Comparison of ENCODE assay signal across 12 cellular contexts in genomic region chr6:15473741-15474161, GRCh38.
DNase-seq lines count a peak whose midpoint lies in the region; ATAC-seq and TF ChIP-seq lines count a peak whose summit lies in the region.
"Had no signal": no experiment of that assay in that cellular context is flagged by ENCODE, and none has a peak within 500 bp of the region (broad histone marks: within the 10 kb centered on the region; RNA-seq: fewer than 3 reads in every experiment).

No MANE protein-coding gene starts in this region.

- no peak for TF ChIP-seq CTCF in left lung (IDR thresholded peaks at IDR 0.05)
- peak in 1 of 6 experiments; percentile 15 for TF ChIP-seq CTCF in upper lobe of left lung (IDR thresholded peaks at IDR 0.05)
- no peak for TF ChIP-seq CTCF in tibial artery (IDR thresholded peaks at IDR 0.05)
- TF ChIP-seq CTCF in smooth muscle cell (IDR thresholded peaks at IDR 0.05; ENCODE audit: borderline replicate concordance, insufficient read depth, poor library complexity, severe bottlenecking): no peak

- H3K27ac ChIP-seq in left lung (peak overlapping the region in 1 of 2 donors; percentile 48), upper lobe of left lung (peak overlapping the region in 3 of 4 donors; percentile 7 to 70 (median 28)), tibial artery (no peak overlapping the region), smooth muscle cell (ENCODE audit: low read depth) (no peak overlapping the region)
- H3K27ac ChIP-seq: 22Rv1, HL-60 had no signal

- intact Hi-C loops in Right ventricle myocardium inferior (cut with DNase I): no loop called here
- intact Hi-C loops in cardiac septum (cut with DNase I): no loop called here
- intact Hi-C loops in left lung (cut with DNase I): no loop called here
- intact Hi-C loops in tibial artery (cut with DNase I; ENCODE audit: low total_unique reads): no loop called here

- peaks cover 6% of the 10 kb centered on the region for H3K79me2 ChIP-seq in smooth muscle cell (ENCODE audit: low read depth)

- H3K36me3 ChIP-seq in left lung (peaks cover 0 to 22% of the 10 kb centered on the region in 2 donors), upper lobe of left lung (peaks cover 0 to 11% (median 3%) of the 10 kb centered on the region in 4 donors), tibial artery (peaks cover 0 to 20% (median 8%) of the 10 kb centered on the region in 3 donors), smooth muscle cell (ENCODE audit: low read depth) (no peaks in the 10 kb centered on the region)

- DNase-seq in Right ventricle myocardium inferior (ENCODE audit: missing footprints) (no peak), cardiac septum (ENCODE audit: low spot score) (no peak), dermis blood vessel endothelial cell (peak; percentile 81), left lung (no peak), upper lobe of left lung (no peak), tibial artery (no peak), smooth muscle cell (lab: John Stamatoyannopoulos, UW; ENCODE audit: unreplicated experiment) (no peak)
- DNase-seq: activated naive CD4-positive, alpha-beta T cell treated with anti-CD3 and anti-CD28 coated beads for 36 hours; GDM1 had no signal

- H3K4me3 ChIP-seq in left lung: no peak overlapping the region
- no peak overlapping the region for H3K4me3 ChIP-seq in upper lobe of left lung
- no peak overlapping the region for H3K4me3 ChIP-seq in tibial artery
- no peak overlapping the region for H3K4me3 ChIP-seq in smooth muscle cell

- H3K9me3 ChIP-seq in left lung (no peaks in the 10 kb centered on the region), upper lobe of left lung (no peaks in the 10 kb centered on the region), tibial artery (no peaks in the 10 kb centered on the region), smooth muscle cell (replicated peaks; ENCODE audit: low read depth) (no peaks in the 10 kb centered on the region)

- no peak for TF ChIP-seq POLR2A in upper lobe of left lung (IDR thresholded peaks at IDR 0.05)

- no peak overlapping the region for H2AFZ ChIP-seq in smooth muscle cell (ENCODE audit: low read depth)

- 44 to 53% methylated on average over 6 of the region's 6 CpGs for WGBS in upper lobe of left lung, 2 donors
- 92% methylated on average over 6 of the region's 6 CpGs for WGBS in smooth muscle cell (ENCODE audit: low lambda C conversion rate)

- no peak for TF ChIP-seq EP300 in upper lobe of left lung (IDR thresholded peaks at IDR 0.05)

- H3F3A ChIP-seq in smooth muscle cell (ENCODE audit: low read depth): no peaks in the 10 kb centered on the region

- no peak overlapping the region for H3K9ac ChIP-seq in smooth muscle cell (ENCODE audit: low read depth)

- no peaks in the 10 kb centered on the region for H3K27me3 ChIP-seq in left lung
- H3K27me3 ChIP-seq in upper lobe of left lung: no peaks in the 10 kb centered on the region
- no peaks in the 10 kb centered on the region for H3K27me3 ChIP-seq in tibial artery
- H3K27me3 ChIP-seq in smooth muscle cell (ENCODE audit: low read depth): no peaks in the 10 kb centered on the region

- H3K4me1 ChIP-seq in left lung (peaks cover 5 to 49% of the 10 kb centered on the region in 2 donors), upper lobe of left lung (peaks cover 8 to 36% (median 24%) of the 10 kb centered on the region in 4 donors), tibial artery (peaks cover 0 to 28% (median 14%) of the 10 kb centered on the region in 4 donors), smooth muscle cell (ENCODE audit: low read depth) (no peaks in the 10 kb centered on the region)

- no peak overlapping the region for H3K4me2 ChIP-seq in smooth muscle cell

- peaks cover 49% of the 10 kb centered on the region for H4K20me1 ChIP-seq in smooth muscle cell (ENCODE audit: low read depth)

- ATAC-seq in Right ventricle myocardium inferior (peak; percentile 78), left lung (peak; percentile 49), upper lobe of left lung (ENCODE audit: low FRiP score in 2 of 2) (peak in 1 of 2 donors; percentile 49), GM19351 (IDR thresholded peaks at IDR 0.05; ENCODE audit: unreplicated experiment) (no peak)

Comparison
In these comparisons a context has a peak if more than half of its experiments do, and no peak if none do; other contexts are left out.
1. H3K27ac ChIP-seq: peak in upper lobe of left lung (3 of 4); none in tibial artery (0 of 2) and smooth muscle cell (single experiment).